In genomic region chr3:42701371-42702065, GRCh38 we compare ENCODE assay signal across 1 cellular context.
TF ChIP-seq lines count a peak whose summit lies in the region.

No MANE protein-coding gene starts in this region.

TF ChIP-seq in HepG2, 621 proteins besides CTCF, POLR2A, EP300 and RAD21 (continued from another document and continues in another):
- TF ChIP-seq ZSCAN9 (CRISPR knock-in tag; IDR thresholded peaks at IDR 0.05; ENCODE audit: borderline replicate concordance) = peak; percentile 99
- TF ChIP-seq ZFP41 (CRISPR knock-in tag; IDR thresholded peaks at IDR 0.05; ENCODE audit: borderline replicate concordance) = peak; percentile 69; the same call in 1 of the 2 replicates
- no peak for TF ChIP-seq ZNF292 (CRISPR knock-in tag; IDR thresholded peaks at IDR 0.05; ENCODE audit: borderline replicate concordance, low read depth)
- TF ChIP-seq ZNF557 (CRISPR knock-in tag; IDR thresholded peaks at IDR 0.05) = peak; percentile 90
- no peak for TF ChIP-seq ZNF543 (CRISPR knock-in tag; IDR thresholded peaks at IDR 0.05)
- no peak for TF ChIP-seq MAFG (CRISPR knock-in tag; IDR thresholded peaks at IDR 0.05)
- TF ChIP-seq ZNF296 (CRISPR knock-in tag; conservative IDR thresholded peaks at IDR 0.05) = 0 out of 2 replicates have a peak, but pooled peaks have one; percentile 40
- TF ChIP-seq ZNF850 (CRISPR knock-in tag; conservative IDR thresholded peaks at IDR 0.05) = no peak
- TF ChIP-seq ARNT (IDR thresholded peaks at IDR 0.05) = no peak
- no peak for TF ChIP-seq MED8 (CRISPR knock-in tag; IDR thresholded peaks at IDR 0.05; ENCODE audit: insufficient replicate concordance)
- no peak for TF ChIP-seq ZNF703 (CRISPR knock-in tag; IDR thresholded peaks at IDR 0.05; ENCODE audit: borderline replicate concordance)
- TF ChIP-seq, protein P1, sequence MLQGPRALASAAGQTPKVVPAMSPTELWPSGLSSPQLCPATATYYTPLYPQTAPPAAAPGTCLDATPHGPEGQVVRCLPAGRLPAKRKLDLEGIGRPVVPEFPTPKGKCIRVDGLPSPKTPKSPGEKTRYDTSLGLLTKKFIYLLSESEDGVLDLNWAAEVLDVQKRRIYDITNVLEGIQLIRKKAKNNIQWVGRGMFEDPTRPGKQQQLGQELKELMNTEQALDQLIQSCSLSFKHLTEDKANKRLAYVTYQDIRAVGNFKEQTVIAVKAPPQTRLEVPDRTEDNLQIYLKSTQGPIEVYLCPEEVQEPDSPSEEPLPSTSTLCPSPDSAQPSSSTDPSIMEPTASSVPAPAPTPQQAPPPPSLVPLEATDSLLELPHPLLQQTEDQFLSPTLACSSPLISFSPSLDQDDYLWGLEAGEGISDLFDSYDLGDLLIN (CRISPR knock-in tag; IDR thresholded peaks at IDR 0.05; ENCODE audit: borderline replicate concordance) = peak; percentile 83; the same call in 1 of the 2 replicates
- TF ChIP-seq ZNF142 (CRISPR knock-in tag; IDR thresholded peaks at IDR 0.05) = peak; percentile 86
- peak; percentile 65; the same call in 1 of the 2 replicates for TF ChIP-seq ZNF598 (CRISPR knock-in tag; IDR thresholded peaks at IDR 0.05; ENCODE audit: borderline replicate concordance)
- no peak for TF ChIP-seq SCMH1 (CRISPR knock-in tag; IDR thresholded peaks at IDR 0.05; ENCODE audit: borderline replicate concordance)
- peak; percentile 64; the same call in 1 of the 2 replicates for TF ChIP-seq FOXC1 (CRISPR knock-in tag; IDR thresholded peaks at IDR 0.05; ENCODE audit: borderline replicate concordance)
- TF ChIP-seq PREB (CRISPR knock-in tag; IDR thresholded peaks at IDR 0.05) = peak; percentile 78; the same call in 1 of the 2 replicates
- peak; percentile 90; the same call in 1 of the 2 replicates for TF ChIP-seq ZNF749 (CRISPR knock-in tag; IDR thresholded peaks at IDR 0.05; ENCODE audit: borderline replicate concordance)
- TF ChIP-seq, protein P2, sequence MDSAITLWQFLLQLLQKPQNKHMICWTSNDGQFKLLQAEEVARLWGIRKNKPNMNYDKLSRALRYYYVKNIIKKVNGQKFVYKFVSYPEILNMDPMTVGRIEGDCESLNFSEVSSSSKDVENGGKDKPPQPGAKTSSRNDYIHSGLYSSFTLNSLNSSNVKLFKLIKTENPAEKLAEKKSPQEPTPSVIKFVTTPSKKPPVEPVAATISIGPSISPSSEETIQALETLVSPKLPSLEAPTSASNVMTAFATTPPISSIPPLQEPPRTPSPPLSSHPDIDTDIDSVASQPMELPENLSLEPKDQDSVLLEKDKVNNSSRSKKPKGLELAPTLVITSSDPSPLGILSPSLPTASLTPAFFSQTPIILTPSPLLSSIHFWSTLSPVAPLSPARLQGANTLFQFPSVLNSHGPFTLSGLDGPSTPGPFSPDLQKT (CRISPR knock-in tag; IDR thresholded peaks at IDR 0.05; ENCODE audit: borderline replicate concordance) = no peak; the same call in 1 of the 2 replicates
- TF ChIP-seq RCOR2 (CRISPR knock-in tag; IDR thresholded peaks at IDR 0.05) = no peak
- peak; percentile 75; the same call in 1 of the 2 replicates for TF ChIP-seq IRF2 (CRISPR knock-in tag; IDR thresholded peaks at IDR 0.05)
- no peak for TF ChIP-seq ZNF549 (CRISPR knock-in tag; IDR thresholded peaks at IDR 0.05)
- no peak for TF ChIP-seq ZNF646 (CRISPR knock-in tag; IDR thresholded peaks at IDR 0.05)
- TF ChIP-seq, protein P3, sequence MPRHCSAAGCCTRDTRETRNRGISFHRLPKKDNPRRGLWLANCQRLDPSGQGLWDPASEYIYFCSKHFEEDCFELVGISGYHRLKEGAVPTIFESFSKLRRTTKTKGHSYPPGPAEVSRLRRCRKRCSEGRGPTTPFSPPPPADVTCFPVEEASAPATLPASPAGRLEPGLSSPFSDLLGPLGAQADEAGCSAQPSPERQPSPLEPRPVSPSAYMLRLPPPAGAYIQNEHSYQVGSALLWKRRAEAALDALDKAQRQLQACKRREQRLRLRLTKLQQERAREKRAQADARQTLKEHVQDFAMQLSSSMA (CRISPR knock-in tag; IDR thresholded peaks at IDR 0.05) = peak; percentile 88; the same call in 1 of the 2 replicates
- no peak for TF ChIP-seq ZNF615 (CRISPR knock-in tag; IDR thresholded peaks at IDR 0.05; ENCODE audit: borderline replicate concordance)
- TF ChIP-seq HOXA3 (CRISPR knock-in tag; IDR thresholded peaks at IDR 0.05) = peak; percentile 61; the same call in 1 of the 2 replicates
- TF ChIP-seq PITX1 (CRISPR knock-in tag; IDR thresholded peaks at IDR 0.05) = peak; percentile 58; the same call in 1 of the 2 replicates
- no peak for TF ChIP-seq CAMTA2 (CRISPR knock-in tag; IDR thresholded peaks at IDR 0.05; ENCODE audit: borderline replicate concordance)
- TF ChIP-seq CC2D1A (CRISPR knock-in tag; IDR thresholded peaks at IDR 0.05) = no peak
- TF ChIP-seq, protein P4, sequence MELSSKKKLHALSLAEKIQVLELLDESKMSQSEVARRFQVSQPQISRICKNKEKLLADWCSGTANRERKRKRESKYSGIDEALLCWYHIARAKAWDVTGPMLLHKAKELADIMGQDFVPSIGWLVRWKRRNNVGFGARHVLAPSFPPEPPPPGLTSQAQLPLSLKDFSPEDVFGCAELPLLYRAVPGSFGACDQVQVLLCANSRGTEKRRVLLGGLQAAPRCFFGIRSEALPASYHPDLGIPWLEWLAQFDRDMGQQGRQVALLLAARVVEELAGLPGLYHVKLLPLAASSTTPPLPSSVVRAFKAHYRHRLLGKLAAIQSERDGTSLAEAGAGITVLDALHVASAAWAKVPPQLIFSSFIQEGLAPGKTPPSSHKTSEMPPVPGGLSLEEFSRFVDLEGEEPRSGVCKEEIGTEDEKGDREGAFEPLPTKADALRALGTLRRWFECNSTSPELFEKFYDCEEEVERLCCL (CRISPR knock-in tag; IDR thresholded peaks at IDR 0.05; ENCODE audit: borderline replicate concordance) = peak; percentile 87; the same call in 1 of the 2 replicates
- TF ChIP-seq PLSCR1 (CRISPR knock-in tag; IDR thresholded peaks at IDR 0.05; ENCODE audit: borderline replicate concordance) = 0 out of 2 replicates have a peak, but pooled peaks have one; percentile 40
- peak; percentile 91; the same call in 1 of the 2 replicates for TF ChIP-seq ZBTB49 (CRISPR knock-in tag; IDR thresholded peaks at IDR 0.05; ENCODE audit: borderline replicate concordance)
- peak; percentile 94 for TF ChIP-seq HES4 (CRISPR knock-in tag; IDR thresholded peaks at IDR 0.05; ENCODE audit: borderline replicate concordance)
- no peak for TF ChIP-seq RFX3 (CRISPR knock-in tag; IDR thresholded peaks at IDR 0.05)
- TF ChIP-seq YY1 (IDR thresholded peaks at IDR 0.05; ENCODE audit: insufficient read depth, insufficient replicate concordance, low read depth, low read length) = no peak
- no peak for TF ChIP-seq ELF4 (CRISPR knock-in tag; IDR thresholded peaks at IDR 0.05; ENCODE audit: borderline replicate concordance)
- peak; percentile 49; the same call in 1 of the 2 replicates for TF ChIP-seq ONECUT2 (CRISPR knock-in tag; IDR thresholded peaks at IDR 0.05)
- peak; percentile 83; the same call in 1 of the 2 replicates for TF ChIP-seq SMAD9 (CRISPR knock-in tag; IDR thresholded peaks at IDR 0.05)
